8 cellular contexts compared by ENCODE assay signal in genomic region chr21:25607812-25608737, GRCh38. TPM values are rescaled to one million over a fixed set of nuclear protein-coding genes. Genes with fewer than 3 reads are reported as not detected.
A peak's percentile ranks its signal among the peaks of the same experiment; 100 is the strongest.
DNase-seq lines count a peak whose midpoint lies in the region; ATAC-seq and TF ChIP-seq lines count a peak whose summit lies in the region.

No MANE protein-coding gene starts in this region.

- ATAC-seq in HG02588 (IDR thresholded peaks at IDR 0.05; ENCODE audit: unreplicated experiment) = peak; percentile 83
- peak; percentile 87 for ATAC-seq in activated naive CD8-positive, alpha-beta T cell treated with anti-CD3 and anti-CD28 coated beads, Interleukin-2, amount 50 U/mL, for 24 hours
- ATAC-seq in heart left ventricle = peak; percentile 91 to 95 (median 94)

- no peak overlapping the region for H3K23ac ChIP-seq in trophoblast cell (ENCODE audit: low read length)

- H3K9me2 ChIP-seq in SU-DHL-6 (replicated peaks; ENCODE audit: insufficient read depth, low read length) = no peaks in the 10 kb centered on the region

- H4K12ac ChIP-seq in trophoblast cell (ENCODE audit: low read depth, low read length) = peak overlapping the region; percentile 85

- H4K91ac ChIP-seq in trophoblast cell (ENCODE audit: low read depth, low read length) = peak overlapping the region; percentile 32

- H3K79me1 ChIP-seq in trophoblast cell (ENCODE audit: low read length) = peaks cover 5% of the 10 kb centered on the region

- no peak overlapping the region for H2BK12ac ChIP-seq in trophoblast cell (ENCODE audit: low read length)

- peak overlapping the region; percentile 97 for H2AFZ ChIP-seq in SU-DHL-6 (ENCODE audit: low read depth, low read length, severe bottlenecking)
- peak overlapping the region; percentile 96 for H2AFZ ChIP-seq in trophoblast cell (ENCODE audit: insufficient read depth, low read length, poor library complexity)

- H3K4me1 Mint-ChIP-seq in activated naive CD8-positive, alpha-beta T cell treated with anti-CD3 and anti-CD28 coated beads, Interleukin-2, amount 50 U/mL, for 24 hours = peaks cover 35% of the 10 kb centered on the region

- in situ Hi-C loops in transverse colon (cut with MboI; ENCODE audit: low pct_ligation_motif_present in 1 of 4, low pct_unique_long_range_greater_than_20kb in 1 of 4, low sequenced_read_pairs in 3 of 4) = loop anchor here (5.0 to 25.0 kb wide), 4 partner anchors 97 to 1104 kb away; no protein-coding TSS in a partner anchor

- intact Hi-C loops in heart left ventricle (cut with DNase I) (loop anchor here (1.0 to 10.0 kb wide), 15 partner anchors 31 to 1107 kb away; partner anchors contain the start of genes JAM2 (in 6 of the 10), ATP5PF (in 3 of the 10) and GABPA (in 3 of the 10)), transverse colon (cut with DNase I; ENCODE audit: low total_unique reads) (loop anchor here (2.0 to 10.0 kb wide), 2 partner anchors 101 to 127 kb away; partner anchors contain the start of genes ATP5PF and GABPA)

- H3K18ac ChIP-seq in trophoblast cell (ENCODE audit: low read length) = no peak overlapping the region

- no peak for TF ChIP-seq POLR2A in heart left ventricle (IDR thresholded peaks at IDR 0.05)
- no peak for TF ChIP-seq POLR2A in transverse colon (IDR thresholded peaks at IDR 0.05)

- no peak overlapping the region for H2BK120ac ChIP-seq in trophoblast cell (ENCODE audit: insufficient read depth, low read length, poor library complexity)

- no peaks in the 10 kb centered on the region for H3F3A ChIP-seq in SU-DHL-6 (ENCODE audit: insufficient read depth)

- H3K9ac ChIP-seq in SU-DHL-6 (ENCODE audit: low read length) (peak overlapping the region; percentile 97), trophoblast cell (ENCODE audit: low read length) (no peak overlapping the region)

- H3K4me1 ChIP-seq in heart left ventricle (peaks cover 0 to 32% (median 20%) of the 10 kb centered on the region in 12 donors), trophoblast cell (ENCODE audit: control insufficient read depth in 1 of 2, insufficient read depth in 2 of 2, low read length in 2 of 2) (peaks cover 0 to 2% of the 10 kb centered on the region in 2 experiments), transverse colon (peaks cover 9 to 31% (median 11%) of the 10 kb centered on the region in 4 donors)

- H3K4ac ChIP-seq in trophoblast cell (ENCODE audit: low read depth, low read length) = no peak overlapping the region

- H4K8ac ChIP-seq in trophoblast cell (ENCODE audit: low read depth, low read length) = peak overlapping the region; percentile 93

- CTCF ChIA-PET in GM10248 (lab: Yijun Ruan, JAX) = interaction anchor here (0.8 to 2.8 kb wide), 55 partner anchors 8 to 1109 kb away, joined by 3 to 53 read pairs (median 6); partner anchors contain the start of genes APP, ATP5PF, GABPA and JAM2

- H3K4me3 ChIP-seq in SU-DHL-6 (ENCODE audit: insufficient read depth, low read length, poor library complexity, severe bottlenecking) (peak overlapping the region; percentile 100), heart left ventricle (peak overlapping the region; percentile 60 to 92 (median 80)), trophoblast cell (ENCODE audit: low read depth, low read length) (peak overlapping the region; percentile 90), transverse colon (peak overlapping the region; percentile 70 to 95 (median 74))

- H3K27ac Mint-ChIP-seq in activated naive CD8-positive, alpha-beta T cell treated with anti-CD3 and anti-CD28 coated beads, Interleukin-2, amount 50 U/mL, for 24 hours = peak overlapping the region; percentile 25

- H2BK5ac ChIP-seq in trophoblast cell (ENCODE audit: low read depth, low read length, poor library complexity) = peak overlapping the region; percentile 16

- H3K4me2 ChIP-seq in SU-DHL-6 (ENCODE audit: low read depth, low read length, poor library complexity, severe bottlenecking) = peak overlapping the region; percentile 95
- H3K4me2 ChIP-seq in trophoblast cell (ENCODE audit: low read length) = peak overlapping the region; percentile 61

- H2AK5ac ChIP-seq in trophoblast cell (ENCODE audit: low read length) = no peak overlapping the region

- 3 to 5% (median 5%) methylated on average over 29 to 32 of the region's 32 CpGs for WGBS in heart left ventricle, 4 donors
- no CpG with 5 or more reads among the region's 32 CpGs for WGBS in trophoblast cell (ENCODE audit: extremely low coverage, insufficient coverage, insufficient read length)
- WGBS in transverse colon (ENCODE audit: low coverage in 1 of 2), 2 donors = 6 to 10% methylated on average over 10 to 29 of the region's 32 CpGs

- POLR2A ChIA-PET in GM10248 (lab: Yijun Ruan, JAX) = interaction anchor here (0.6 kb wide), 1 partner anchor 31 kb away, joined by 3 read pairs; the partner anchor contains the start of gene JAM2

- peaks cover 35% of the 10 kb centered on the region for H3K79me2 ChIP-seq in SU-DHL-6 (ENCODE audit: insufficient read depth, low read length)
- peaks cover 4% of the 10 kb centered on the region for H3K79me2 ChIP-seq in trophoblast cell (ENCODE audit: control insufficient read depth, insufficient read depth, low read length, poor library complexity)

- DNase-seq in GM10248 (ENCODE audit: extremely low spot score) (peak; percentile 80), NAMALWA (ENCODE audit: low spot score) (peak; percentile 92), heart left ventricle (peak; percentile 81 to 89 (median 83)), trophoblast cell (peak; percentile 66 to 91), transverse colon (peak; percentile 84)
- peak; percentile 77 for DNase-seq in activated naive CD8-positive, alpha-beta T cell treated with anti-CD3 and anti-CD28 coated beads, Interleukin-2, amount 50 U/mL, for 24 hours

- H3K36me3 ChIP-seq in SU-DHL-6 (ENCODE audit: low read length) = peaks cover 21% of the 10 kb centered on the region
- H3K36me3 ChIP-seq in heart left ventricle = peaks cover 0 to 29% (median 25%) of the 10 kb centered on the region in 9 donors
- peaks cover 4 to 9% of the 10 kb centered on the region in 2 experiments for H3K36me3 ChIP-seq in trophoblast cell (ENCODE audit: control insufficient read depth in 1 of 2, insufficient read depth in 2 of 2, low read length in 2 of 2)
- peaks cover 0 to 6% (median 0%) of the 10 kb centered on the region in 4 donors for H3K36me3 ChIP-seq in transverse colon

- no peak for TF ChIP-seq EP300 in transverse colon (IDR thresholded peaks at IDR 0.05; ENCODE audit: low read depth)

- H3K27me3 ChIP-seq in SU-DHL-6 (ENCODE audit: low read length) (no peaks in the 10 kb centered on the region), heart left ventricle (no peaks in the 10 kb centered on the region), trophoblast cell (ENCODE audit: insufficient read depth, low read length) (no peaks in the 10 kb centered on the region), transverse colon (no peaks in the 10 kb centered on the region)

- TF ChIP-seq CTCF in GM10248 (IDR thresholded peaks at IDR 0.05; ENCODE audit: control extremely low read depth, extremely low read depth, low read depth, missing control alignments) (peak; percentile 89), SU-DHL-6 (IDR thresholded peaks at IDR 0.05; ENCODE audit: insufficient read depth, low read length, poor library complexity, severe bottlenecking) (peak; percentile 88), heart left ventricle (IDR thresholded peaks at IDR 0.05) (peak; percentile 87 to 97 (median 94)), transverse colon (IDR thresholded peaks at IDR 0.05) (peak; percentile 90 to 93 (median 91))

- H3K27ac ChIP-seq in SU-DHL-6 (ENCODE audit: low read depth, low read length) (peak overlapping the region; percentile 22; the same call in 1 of the 2 replicates), heart left ventricle (peak overlapping the region; percentile 24 to 91 (median 84)), trophoblast cell (ENCODE audit: low read depth, low read length) (no peak overlapping the region), transverse colon (peak overlapping the region; percentile 78 to 88 (median 84))

- H3K14ac ChIP-seq in trophoblast cell (ENCODE audit: low read length) = no peak overlapping the region

- H3K9me3 ChIP-seq in SU-DHL-6 (ENCODE audit: insufficient read depth, low read length) = no peaks in the 10 kb centered on the region
- no peaks in the 10 kb centered on the region for H3K9me3 ChIP-seq in heart left ventricle
- no peaks in the 10 kb centered on the region for H3K9me3 ChIP-seq in trophoblast cell (ENCODE audit: insufficient read depth, low read depth, low read length)
- no peaks in the 10 kb centered on the region for H3K9me3 ChIP-seq in transverse colon

- no peaks in the 10 kb centered on the region for H3K9me3 Mint-ChIP-seq in activated naive CD8-positive, alpha-beta T cell treated with anti-CD3 and anti-CD28 coated beads, Interleukin-2, amount 50 U/mL, for 24 hours

- no peaks in the 10 kb centered on the region for H3K27me3 Mint-ChIP-seq in activated naive CD8-positive, alpha-beta T cell treated with anti-CD3 and anti-CD28 coated beads, Interleukin-2, amount 50 U/mL, for 24 hours

- H4K20me1 ChIP-seq in SU-DHL-6 (ENCODE audit: low read depth, low read length) = no peaks in the 10 kb centered on the region

- peaks cover 23% of the 10 kb centered on the region for H3K36me3 Mint-ChIP-seq in activated naive CD8-positive, alpha-beta T cell treated with anti-CD3 and anti-CD28 coated beads, Interleukin-2, amount 50 U/mL, for 24 hours (ENCODE audit: low read depth)

- H3K4me3 Mint-ChIP-seq in activated naive CD8-positive, alpha-beta T cell treated with anti-CD3 and anti-CD28 coated beads, Interleukin-2, amount 50 U/mL, for 24 hours = peak overlapping the region; percentile 99

RNA-seq across cellular contexts. Expression of gene MRPL39, which starts 0.8 kb away (rescaled TPM):
- 10 to 100 TPM; 37.6 to 54.5 (median 47.0) TPM for total RNA-seq in heart left ventricle
- 10 to 100 TPM; 69.3 to 93.6 TPM for polyA plus RNA-seq in heart left ventricle
- polyA plus RNA-seq in trophoblast cell (2013) = 45.7 and 46.6 TPM in 2 replicates
- 10 to 100 TPM in 3 of 4 donors, not detected in 1; 10.1 to 16.8 (median 14.9) TPM for total RNA-seq in transverse colon

RNA-seq across cellular contexts. Expression of gene JAM2, which starts 31.0 kb away (rescaled TPM):
- 10 to 100 TPM; 13.1 to 55.7 (median 28.5) TPM for total RNA-seq in heart left ventricle
- 10 to 100 TPM; 12.5 to 19.2 TPM for polyA plus RNA-seq in heart left ventricle
- polyA plus RNA-seq in trophoblast cell (2013) = 0.61 and 0.64 TPM in 2 replicates
- 1 to 10 TPM in 3 of 4 donors, under 1 TPM in 1; 0.75 to 7.4 (median 4.7) TPM for total RNA-seq in transverse colon
